In the genomic region with DNA sequence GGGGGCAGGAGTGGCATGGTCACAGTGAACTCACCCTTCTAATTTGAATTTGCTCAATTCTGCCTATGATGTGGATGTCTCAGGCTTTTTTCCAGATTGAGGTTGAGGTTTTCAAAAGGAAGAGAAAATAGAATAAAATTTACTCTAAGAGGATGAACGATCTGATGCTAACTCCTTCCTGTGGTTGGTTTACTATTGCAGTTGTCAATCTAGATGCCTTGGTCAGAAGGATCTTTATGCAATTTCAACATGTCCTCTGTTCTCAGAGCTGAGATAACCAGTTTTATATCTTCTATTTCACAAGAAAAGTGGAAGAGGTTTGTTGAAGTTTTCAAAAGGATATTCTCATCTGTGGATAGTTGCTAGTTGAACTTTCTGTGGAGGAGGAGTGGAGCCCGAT, we compare ENCODE assay signal across 3 cellular contexts.
"Had no signal": no experiment of that assay in that cellular context is flagged by ENCODE, and none has a peak within 500 bp of the region (broad histone marks: within the 10 kb centered on the region; RNA-seq: fewer than 3 reads in every experiment).

No MANE protein-coding gene starts in this region.

- ATAC-seq: GM12878 had no signal

- H3K4me3 ChIP-seq: GM12878 had no signal

- DNase-seq: GDM1, GF-D8 had no signal
